8 cellular contexts compared by ENCODE assay signal in the genomic region with DNA sequence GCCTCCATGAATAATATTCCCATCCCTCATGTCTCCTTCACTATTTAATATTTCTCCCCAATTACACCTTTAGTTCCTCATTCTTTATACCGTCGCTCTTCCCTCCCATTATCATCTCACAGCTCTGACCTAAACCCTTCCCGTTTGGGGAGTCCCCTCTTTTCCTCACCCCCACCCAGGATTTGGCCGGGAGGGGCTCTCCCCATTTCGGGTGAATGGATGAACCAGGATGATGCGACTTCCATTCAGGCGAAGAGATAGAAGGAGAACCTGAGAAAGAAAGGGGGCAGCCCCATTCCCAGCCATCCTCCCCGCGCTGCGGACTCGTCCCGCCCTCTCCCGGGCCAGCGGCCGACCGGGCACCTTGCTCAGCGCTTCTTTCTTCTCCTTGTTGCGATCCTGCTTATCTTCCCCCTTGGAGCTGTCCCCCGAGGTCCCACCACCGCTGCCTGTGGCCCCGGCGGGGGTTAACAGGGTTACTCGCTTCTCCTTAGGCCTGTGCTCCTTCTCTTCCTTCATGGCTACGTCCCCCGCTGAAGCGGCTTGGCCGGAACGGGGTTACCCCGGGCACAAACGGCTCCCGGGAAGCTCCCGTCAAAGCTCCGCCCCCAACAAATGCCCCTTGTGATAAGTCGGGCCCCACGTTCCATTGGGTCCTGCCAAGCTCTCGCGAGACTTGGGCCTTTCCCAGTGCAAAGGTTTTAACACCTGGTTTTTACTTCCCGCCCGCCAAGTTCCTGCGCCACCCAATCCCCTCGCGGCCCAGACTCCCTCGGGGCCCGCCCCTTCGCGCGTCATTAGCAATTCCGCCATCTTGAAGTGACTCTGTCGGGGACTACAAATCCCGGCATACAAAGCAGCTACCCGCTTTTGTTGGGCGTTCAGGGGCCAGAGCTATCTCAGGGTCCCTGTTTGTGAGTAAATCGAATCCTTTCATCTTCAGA. TPM values are rescaled to one million over a fixed set of nuclear protein-coding genes. Genes with fewer than 3 reads are reported as not detected.
DNase-seq lines count a peak whose midpoint lies in the region; ATAC-seq, FAIRE-seq and TF ChIP-seq lines count a peak whose summit lies in the region.

A gene with protein sequence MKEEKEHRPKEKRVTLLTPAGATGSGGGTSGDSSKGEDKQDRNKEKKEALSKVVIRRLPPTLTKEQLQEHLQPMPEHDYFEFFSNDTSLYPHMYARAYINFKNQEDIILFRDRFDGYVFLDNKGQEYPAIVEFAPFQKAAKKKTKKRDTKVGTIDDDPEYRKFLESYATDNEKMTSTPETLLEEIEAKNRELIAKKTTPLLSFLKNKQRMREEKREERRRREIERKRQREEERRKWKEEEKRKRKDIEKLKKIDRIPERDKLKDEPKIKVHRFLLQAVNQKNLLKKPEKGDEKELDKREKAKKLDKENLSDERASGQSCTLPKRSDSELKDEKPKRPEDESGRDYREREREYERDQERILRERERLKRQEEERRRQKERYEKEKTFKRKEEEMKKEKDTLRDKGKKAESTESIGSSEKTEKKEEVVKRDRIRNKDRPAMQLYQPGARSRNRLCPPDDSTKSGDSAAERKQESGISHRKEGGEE (minus strand): TSS at position 554 of the 944 bp plus-strand sequence. CDS start 35 bp downstream, at position 519.

- H3K36me3 ChIP-seq in OCI-LY3 (replicated peaks; ENCODE audit: low read depth, low read length) = peaks cover 14% of the 10 kb centered on the region
- no peaks in the 10 kb centered on the region for H3K36me3 ChIP-seq in endothelial cell of umbilical vein (ENCODE audit: control insufficient read depth in 2 of 2, extremely low read depth in 1 of 2, insufficient read depth in 2 of 2, low read length in 2 of 2)

- H3K4me3 ChIP-seq in OCI-LY3 (ENCODE audit: low read length) (peak within 1 kb of the TSS; percentile 93), endothelial cell of umbilical vein (replicated peaks in 1 of 3; ENCODE audit: insufficient read depth in 1 of 3, low read depth in 1 of 3, low read length in 3 of 3) (peak within 1 kb of the TSS; percentile 86 to 89 (median 89))

- peak; percentile 70 for TF ChIP-seq POLR2A in endothelial cell of umbilical vein (IDR thresholded peaks at IDR 0.05; ENCODE audit: low read depth, low read length)

- BruUV-seq in endothelial cell of umbilical vein (replicated peaks; lab: Mats Ljungman, UMichigan) = no TSS peak

- intact Hi-C loops in endothelial cell of umbilical vein (cut with micrococcal nuclease) = loop anchor here (1.0 to 5.0 kb wide), 3 partner anchors 19 to 385 kb away; a partner anchor contains a TSS

- H3K4me2 ChIP-seq in OCI-LY3 (ENCODE audit: low read length) (peak within 1 kb of the TSS; percentile 90), endothelial cell of umbilical vein (ENCODE audit: insufficient read depth, low read length) (peak within 1 kb of the TSS; percentile 96)

- FAIRE-seq in endothelial cell of umbilical vein (lab: Jason Lieb, UNC) = peak; percentile 98

- CTCF ChIA-PET in endothelial cell of umbilical vein (lab: Charles Lee) = interaction anchor here (0.8 to 2.1 kb wide), 7 partner anchors 12 to 68 kb away, joined by 3 to 13 read pairs (median 3); a partner anchor contains a TSS

- peak within 1 kb of the TSS; percentile 78 for H3K27ac ChIP-seq in OCI-LY3 (ENCODE audit: low read length)
- H3K27ac ChIP-seq in endothelial cell of umbilical vein (ENCODE audit: insufficient read depth, low read depth, low read length) = peak within 1 kb of the TSS; percentile 76

- H3K9ac ChIP-seq in OCI-LY3 (ENCODE audit: low read length) (peak within 1 kb of the TSS; percentile 93), endothelial cell of umbilical vein (replicated peaks; ENCODE audit: extremely low read depth, insufficient read depth, low read length) (peak within 1 kb of the TSS; percentile 93)

- peak within 1 kb of the TSS; percentile 94 for H2AFZ ChIP-seq in OCI-LY3 (ENCODE audit: low read depth, low read length)
- peak within 1 kb of the TSS; percentile 95 for H2AFZ ChIP-seq in endothelial cell of umbilical vein (ENCODE audit: low read depth, low read length)

- dilution Hi-C loops in endothelial cell of umbilical vein (cut with MboI; ENCODE audit: extremely low pct_ligation_motif_present, low sequenced_read_pairs) = no loop called here

- H4K20me1 ChIP-seq in OCI-LY3 (ENCODE audit: insufficient read depth, low read length) (no peaks in the 10 kb centered on the region), endothelial cell of umbilical vein (replicated peaks; ENCODE audit: control insufficient read depth, extremely low read depth, insufficient read depth, low read length) (no peaks in the 10 kb centered on the region)

- POLR2A ChIA-PET in endothelial cell of umbilical vein (lab: Charles Lee) = interaction anchor here (0.6 to 1.7 kb wide), 4 partner anchors 17 to 177 kb away, joined by 3 to 22 read pairs (median 4); a partner anchor contains a TSS

- H3K79me2 ChIP-seq in OCI-LY3 (ENCODE audit: low read length) (peaks cover 19% of the 10 kb centered on the region), endothelial cell of umbilical vein (ENCODE audit: control insufficient read depth, insufficient read depth, low read length) (peaks cover 9% of the 10 kb centered on the region)

- peak; percentile 97 for ATAC-seq in GM21515 (IDR thresholded peaks at IDR 0.05; ENCODE audit: unreplicated experiment)

- H3K4me1 ChIP-seq in OCI-LY3 (ENCODE audit: low read length) (peaks cover 8% of the 10 kb centered on the region), endothelial cell of umbilical vein (ENCODE audit: control insufficient read depth, extremely low read depth, insufficient read depth, low read length) (peaks cover 6% of the 10 kb centered on the region)

- H3K9me1 ChIP-seq in endothelial cell of umbilical vein (replicated peaks; ENCODE audit: control insufficient read depth, extremely low read depth, insufficient read depth, low read length) = no peaks in the 10 kb centered on the region

- H3K9me3 ChIP-seq in OCI-LY3 (ENCODE audit: insufficient read depth, low read length) (no peaks in the 10 kb centered on the region), endothelial cell of umbilical vein (replicated peaks; ENCODE audit: control insufficient read depth, insufficient read depth, low read length) (no peaks in the 10 kb centered on the region)

- H3K27me3 ChIP-seq in OCI-LY3 (ENCODE audit: low read depth, low read length) = no peaks in the 10 kb centered on the region
- H3K27me3 ChIP-seq in endothelial cell of umbilical vein (ENCODE audit: control insufficient read depth in 2 of 2, insufficient read depth in 2 of 2, low read length in 2 of 2) = no peaks in the 10 kb centered on the region

- peak; percentile 93 for DNase-seq in D341Med (ENCODE audit: low spot score)
- DNase-seq in HuH-7 (ENCODE audit: low spot score) = peak; percentile 80
- DNase-seq in activated T-cell treated with anti-CD3 and anti-CD28 coated beads for 1 hour (ENCODE audit: low read depth) = peak; percentile 87
- peak; percentile 97 for DNase-seq in endothelial cell of umbilical vein (ENCODE audit: low read depth, low spot score)
- DNase-seq in midbrain (lab: John Stamatoyannopoulos, UW) = peak; percentile 95
- peak; percentile 84 to 86 for DNase-seq in stimulated activated CD8-positive, alpha-beta memory T cell treated with anti-CD3 and anti-CD28 coated beads, Interleukin-2, amount 100 ng/mL, for 1 hour (ENCODE audit: low read depth in 2 of 2)

- TF ChIP-seq CTCF in OCI-LY3 (IDR thresholded peaks at IDR 0.05; ENCODE audit: low read depth, low read length) (no peak), endothelial cell of umbilical vein (IDR thresholded peaks at IDR 0.05; ENCODE audit: extremely low read depth in 1 of 2, insufficient read depth in 1 of 2, low read depth in 1 of 2, low read length in 2 of 2) (no peak)

TF ChIP-seq in endothelial cell of umbilical vein, 7 proteins besides CTCF, POLR2A, EP300 and RAD21:
- TF ChIP-seq MYC (IDR thresholded peaks at IDR 0.05; ENCODE audit: low read depth, low read length) (no peak), JUN (IDR thresholded peaks at IDR 0.05; ENCODE audit: borderline replicate concordance, insufficient read depth, insufficient read length, low read depth) (no peak), FOS (IDR thresholded peaks at IDR 0.05; ENCODE audit: borderline replicate concordance, insufficient read depth, low read length) (no peak), GATA2 (IDR thresholded peaks at IDR 0.05; ENCODE audit: insufficient read depth, insufficient read length, low read depth, low read length) (no peak), POLR2AphosphoS5 (IDR thresholded peaks at IDR 0.05; ENCODE audit: insufficient read depth, low read depth, low read length) (no peak), EZH2 (IDR thresholded peaks at IDR 0.05; ENCODE audit: borderline replicate concordance, low read depth, low read length, severe bottlenecking) (no peak)
- TF ChIP-seq, protein P1, sequence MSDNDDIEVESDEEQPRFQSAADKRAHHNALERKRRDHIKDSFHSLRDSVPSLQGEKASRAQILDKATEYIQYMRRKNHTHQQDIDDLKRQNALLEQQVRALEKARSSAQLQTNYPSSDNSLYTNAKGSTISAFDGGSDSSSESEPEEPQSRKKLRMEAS (IDR thresholded peaks at IDR 0.05; ENCODE audit: insufficient read depth, insufficient read length) = no peak

RNA-seq across cellular contexts. Expression of the gene that starts here (rescaled TPM):
- 10.2 and 11.9 TPM in 2 replicates for total RNA-seq in endothelial cell of umbilical vein
- 2.2 and 3.7 TPM in 2 replicates for polyA plus RNA-seq in endothelial cell of umbilical vein
- 7.1 and 7.5 TPM in 2 replicates for polyA plus RNA-seq in endothelial cell of umbilical vein (2011; cell fraction: cytosol; rRNA removed)
- 8.8 and 13.2 TPM in 2 replicates for polyA plus RNA-seq in endothelial cell of umbilical vein (2011; cell fraction: nucleus; rRNA removed)
- polyA plus RNA-seq in endothelial cell of umbilical vein (2012) = 11.2 and 14.3 TPM in 2 replicates
- polyA minus RNA-seq in endothelial cell of umbilical vein = 3.2 and 5.0 TPM in 2 replicates
- polyA minus RNA-seq in endothelial cell of umbilical vein (2011; cell fraction: cytosol; rRNA and poly(A)+ RNA removed) = 6.8 TPM
- 2.9 and 3.9 TPM in 2 replicates for polyA minus RNA-seq in endothelial cell of umbilical vein (2011; cell fraction: nucleus; rRNA and poly(A)+ RNA removed)

Comparison
In these comparisons a context has a peak if more than half of its experiments do, and no peak if none do; other contexts are left out.
1. Peak in every context shown above with its lines: DNase-seq, ATAC-seq, H3K4me3 ChIP-seq and H3K27ac ChIP-seq.